Comparison of ENCODE assay signal across 10 cellular contexts in genomic region chr3:107643038-107643883, GRCh38.
DNase-seq lines count a peak whose midpoint lies in the region; ATAC-seq, FAIRE-seq and TF ChIP-seq lines count a peak whose summit lies in the region.
"Had no signal": no experiment of that assay in that cellular context is flagged by ENCODE, and none has a peak within 500 bp of the region (broad histone marks: within the 10 kb centered on the region; RNA-seq: fewer than 3 reads in every experiment).

No MANE protein-coding gene starts in this region.

- H3K9me3 ChIP-seq in small intestine (ENCODE audit: control insufficient read depth, low read depth) = no peaks in the 10 kb centered on the region
- H3K9me3 ChIP-seq in PC-9 (ENCODE audit: insufficient read depth, low read depth) = no peaks in the 10 kb centered on the region
- H3K9me3 ChIP-seq in left ventricle myocardium inferior (replicated peaks) = no peaks in the 10 kb centered on the region
- H3K9me3 ChIP-seq: upper lobe of left lung had no signal

- H2AFZ ChIP-seq in PC-9 = no peak overlapping the region

- H3F3A ChIP-seq in PC-9 (ENCODE audit: insufficient read depth, low read depth) = no peaks in the 10 kb centered on the region

- intact Hi-C loops in PC-9 (cut with micrococcal nuclease; ENCODE audit: unreplicated experiment) = no loop called here
- intact Hi-C loops in left ventricle myocardium inferior (cut with micrococcal nuclease) = no loop called here

- H3K27ac ChIP-seq in small intestine (ENCODE audit: low read depth in 1 of 2, low read length in 1 of 2) = no peak overlapping the region
- H3K27ac ChIP-seq in PC-9 = no peak overlapping the region
- no peak overlapping the region for H3K27ac ChIP-seq in left ventricle myocardium inferior (replicated peaks)
- H3K27ac ChIP-seq: upper lobe of left lung had no signal

- ATAC-seq in GM19035 (IDR thresholded peaks at IDR 0.05; ENCODE audit: unreplicated experiment) = peak; percentile 68

- WGBS in small intestine, 3 donors = 89 to 92% (median 92%) methylated on average over 6 of the region's 6 CpGs

- CTCF ChIA-PET in PC-9 (lab: Charles Lee) = no interaction called here

- peak; percentile 22 for TF ChIP-seq CTCF in AG09309 (IDR thresholded peaks at IDR 0.05; ENCODE audit: control insufficient read depth, insufficient read depth, low read depth, low read length, missing control alignments)
- no peak; the same call in 1 of the 2 replicates for TF ChIP-seq CTCF in PC-9 (conservative IDR thresholded peaks at IDR 0.05)
- no peak for TF ChIP-seq CTCF in left ventricle myocardium inferior (IDR thresholded peaks at IDR 0.05; ENCODE audit: borderline replicate concordance)

- H3K4me3 ChIP-seq in AG09309 (ENCODE audit: control insufficient read depth, low read depth, low read length) = no peak overlapping the region
- no peak overlapping the region for H3K4me3 ChIP-seq in small intestine (ENCODE audit: low read depth in 1 of 2, low read length in 2 of 2)
- H3K4me3 ChIP-seq in PC-9 = no peak overlapping the region
- H3K4me3 ChIP-seq in left ventricle myocardium inferior = no peak overlapping the region
- H3K4me3 ChIP-seq: upper lobe of left lung had no signal

- H3K36me3 ChIP-seq in small intestine (ENCODE audit: control insufficient read depth in 2 of 2, insufficient read depth in 2 of 2, low read length in 2 of 2) (no peaks in the 10 kb centered on the region), PC-9 (ENCODE audit: low read depth) (0 out of 2 replicates have a peak, but pooled peaks cover 7% of the 10 kb centered on the region), left ventricle myocardium inferior (peaks cover 9% of the 10 kb centered on the region)
- H3K36me3 ChIP-seq: upper lobe of left lung had no signal

- FAIRE-seq in small intestine (lab: Jason Lieb, UNC) = no peak

- POLR2A ChIA-PET in PC-9 (lab: Charles Lee; ENCODE audit: unreplicated experiment) = interaction anchor here (0.5 kb wide), 1 partner anchor 430 kb away, joined by 10 read pairs; no protein-coding TSS in a partner anchor

- no peaks in the 10 kb centered on the region for H3K4me1 ChIP-seq in small intestine (ENCODE audit: control insufficient read depth in 2 of 2, insufficient read depth in 1 of 2, low read depth in 1 of 2, low read length in 1 of 2)
- peaks cover 10% of the 10 kb centered on the region for H3K4me1 ChIP-seq in PC-9 (replicated peaks; ENCODE audit: insufficient read depth)
- peaks cover 11% of the 10 kb centered on the region for H3K4me1 ChIP-seq in left ventricle myocardium inferior
- H3K4me1 ChIP-seq: upper lobe of left lung had no signal

- BruUV-seq in PC-9 (replicated peaks; lab: Mats Ljungman, UMichigan) = no TSS peak

- H3K9me2 ChIP-seq in PC-9 (ENCODE audit: insufficient read depth) = no peaks in the 10 kb centered on the region

- H3K79me2 ChIP-seq in PC-9 (ENCODE audit: low read depth) = no peaks in the 10 kb centered on the region

- DNase-seq in AG09309 (ENCODE audit: low read depth) (no peak), NOMO-1 treated with DMSO at 0.1 percent for 48 hours (lab: John Stamatoyannopoulos, UW; ENCODE audit: unreplicated experiment) (peak; percentile 17), fibroblast of gingiva (ENCODE audit: low read depth) (peak; percentile 13), small intestine (no peak), PC-9 (no peak), left ventricle myocardium inferior (no peak), middle frontal gyrus (ENCODE audit: extremely low spot score, low spot score) (no peak)
- DNase-seq: NCI-H345, upper lobe of left lung had no signal

- H4K20me1 ChIP-seq in PC-9 (ENCODE audit: insufficient read depth) = no peaks in the 10 kb centered on the region

- no peaks in the 10 kb centered on the region for H3K27me3 ChIP-seq in small intestine (ENCODE audit: control insufficient read depth in 2 of 2, insufficient read depth in 2 of 2, low read length in 2 of 2)
- H3K27me3 ChIP-seq in PC-9 (ENCODE audit: insufficient read depth, low read depth) = no peaks in the 10 kb centered on the region
- no peaks in the 10 kb centered on the region for H3K27me3 ChIP-seq in left ventricle myocardium inferior (ENCODE audit: low read depth)
- H3K27me3 ChIP-seq: upper lobe of left lung had no signal

- H3K4me2 ChIP-seq in PC-9 = no peak overlapping the region

Comparison
In these comparisons a context has a peak if more than half of its experiments do, and no peak if none do; other contexts are left out.
1. DNase-seq: peak in NOMO-1 treated with DMSO at 0.1 percent for 48 hours (single experiment) and fibroblast of gingiva (single experiment); none in AG09309 (single experiment), small intestine (single experiment), PC-9 (0 of 2), left ventricle myocardium inferior (single experiment) and middle frontal gyrus (single experiment).